1 cellular context compared by ENCODE assay signal in genomic region chrX:33784548-33784947, GRCh38.
TF ChIP-seq lines count a peak whose summit lies in the region.

No MANE protein-coding gene starts in this region.

TF ChIP-seq in HEK293, 187 proteins besides CTCF, POLR2A, EP300 and RAD21 (continued from another document):
- TF ChIP-seq ZNF26 (tag by site-specific recombination; IDR thresholded peaks at IDR 0.05) (no peak), PRDM1 (tag by site-specific recombination; IDR thresholded peaks at IDR 0.05) (peak; percentile 98), ZSCAN18 (tag by site-specific recombination; IDR thresholded peaks at IDR 0.05) (no peak), ZBTB11 (tag by site-specific recombination; conservative IDR thresholded peaks at IDR 0.05; ENCODE audit: low read depth) (no peak), ZNF239 (tag by site-specific recombination; IDR thresholded peaks at IDR 0.05) (no peak), ZNF324 (tag by site-specific recombination; IDR thresholded peaks at IDR 0.05) (no peak), ZNF501 (tag by site-specific recombination; IDR thresholded peaks at IDR 0.05) (no peak), ZNF354C (tag by site-specific recombination; IDR thresholded peaks at IDR 0.05; ENCODE audit: borderline replicate concordance, low read depth) (no peak), ZNF366 (tag by site-specific recombination; conservative IDR thresholded peaks at IDR 0.05) (0 out of 2 replicates have a peak, but pooled peaks have one; percentile 37), ZNF645 (tag by site-specific recombination; IDR thresholded peaks at IDR 0.05) (no peak)
